In genomic region chr14:54676822-54677708, GRCh38 we compare ENCODE assay signal across 9 cellular contexts.
DNase-seq lines count a peak whose midpoint lies in the region; ATAC-seq, FAIRE-seq and TF ChIP-seq lines count a peak whose summit lies in the region.
"Had no signal": no experiment of that assay in that cellular context is flagged by ENCODE, and none has a peak within 500 bp of the region (broad histone marks: within the 10 kb centered on the region; RNA-seq: fewer than 3 reads in every experiment).

No MANE protein-coding gene starts in this region.

- peak; percentile 50 for DNase-seq in H54 (ENCODE audit: insufficient read length, low spot score)
- DNase-seq in ascending aorta (ENCODE audit: low spot score in 2 of 2), result peak; percentile 37 to 87
- DNase-seq in hepatic stellate cell (ENCODE audit: low spot score), result peak; percentile 84
- DNase-seq in sigmoid colon, result no peak
- no peak for DNase-seq in SHP77 (lab: John Stamatoyannopoulos, UW)

- H3K36me3 ChIP-seq in ascending aorta (no peaks in the 10 kb centered on the region), sigmoid colon (no peaks in the 10 kb centered on the region)

- WGBS in sigmoid colon, 2 donors, result 64 to 79% methylated on average over 11 of the region's 11 CpGs

- ATAC-seq in HG03354 (IDR thresholded peaks at IDR 0.05; ENCODE audit: poor library complexity, severe bottlenecking, unreplicated experiment), result no peak
- no peak for ATAC-seq in GM21717 (IDR thresholded peaks at IDR 0.05; ENCODE audit: unreplicated experiment)
- ATAC-seq in HG03039 (IDR thresholded peaks at IDR 0.05; ENCODE audit: unreplicated experiment), result no peak

- H3K4me1 ChIP-seq in ascending aorta (peaks cover 16 to 83% of the 10 kb centered on the region in 2 donors), sigmoid colon (peaks cover 0 to 90% (median 84%) of the 10 kb centered on the region in 4 donors)

- TF ChIP-seq CTCF in ascending aorta (IDR thresholded peaks at IDR 0.05) (no peak), sigmoid colon (IDR thresholded peaks at IDR 0.05) (no peak)

- TF ChIP-seq EP300 in sigmoid colon (IDR thresholded peaks at IDR 0.05), result peak in 3 of 4 donors; percentile 42 to 96 (median 72)

- no peaks in the 10 kb centered on the region for H3K27me3 ChIP-seq in ascending aorta
- H3K27me3 ChIP-seq in sigmoid colon, result no peaks in the 10 kb centered on the region

- intact Hi-C loops in ascending aorta (cut with DNase I), result loop anchor here (2.0 kb wide), 1 partner anchor 96 kb away; no protein-coding TSS in a partner anchor
- intact Hi-C loops in sigmoid colon (cut with DNase I), result no loop called here

- FAIRE-seq in H54 (lab: Jason Lieb, UNC), result peak; percentile 97
- FAIRE-seq: TTC549 had no signal

- H3K9me3 ChIP-seq in ascending aorta (no peaks in the 10 kb centered on the region), sigmoid colon (no peaks in the 10 kb centered on the region)

- H3K4me3 ChIP-seq in ascending aorta, result peak overlapping the region in 1 of 2 donors; percentile 38
- peak overlapping the region in 1 of 4 donors; percentile 5 for H3K4me3 ChIP-seq in sigmoid colon

- TF ChIP-seq POLR2A in H54 (IDR thresholded peaks at IDR 0.05; ENCODE audit: low read depth, low read length), result no peak
- no peak for TF ChIP-seq POLR2A in sigmoid colon (IDR thresholded peaks at IDR 0.05)

- H3K27ac ChIP-seq in ascending aorta (peak overlapping the region; percentile 87 to 94), sigmoid colon (peak overlapping the region; percentile 81 to 95 (median 88))

Comparison
In these comparisons a context has a peak if more than half of its experiments do, and no peak if none do; other contexts are left out.
1. DNase-seq: peak in H54 (single experiment), ascending aorta (2 of 2) and hepatic stellate cell (single experiment); none in sigmoid colon (single experiment) and SHP77 (0 of 2).